8 cellular contexts compared by ENCODE assay signal in genomic region chr2:73970268-73970803, GRCh38. TPM values are rescaled to one million over a fixed set of nuclear protein-coding genes. Genes with fewer than 3 reads are reported as not detected.
DNase-seq lines count a peak whose midpoint lies in the region; ATAC-seq and TF ChIP-seq lines count a peak whose summit lies in the region.

No MANE protein-coding gene starts in this region.

- peak; percentile 37 for ATAC-seq in esophagus mucosa
- no peak for ATAC-seq in GM21423 (IDR thresholded peaks at IDR 0.05; ENCODE audit: unreplicated experiment)
- no peak for ATAC-seq in gastroesophageal sphincter

- no peaks in the 10 kb centered on the region for H3K27me3 ChIP-seq in OCI-LY1 (ENCODE audit: insufficient read depth, low read length)
- no peaks in the 10 kb centered on the region for H3K27me3 ChIP-seq in subcutaneous abdominal adipose tissue (ENCODE audit: control insufficient read depth in 5 of 5, insufficient read depth in 4 of 5, low read length in 5 of 5)
- no peaks in the 10 kb centered on the region for H3K27me3 ChIP-seq in gastroesophageal sphincter

- H3F3A ChIP-seq in OCI-LY1 (ENCODE audit: insufficient read depth, low read length) = no peaks in the 10 kb centered on the region

- H3K9ac ChIP-seq in OCI-LY1 (ENCODE audit: low read length) (no peak overlapping the region), subcutaneous abdominal adipose tissue (ENCODE audit: low read length in 5 of 5) (peak overlapping the region in 1 of 5 donors; percentile 14)

- CTCF ChIA-PET in activated CD4-positive, alpha-beta T cell treated with anti-CD3 and anti-CD28 coated beads, Interleukin-2, amount 10 ng/mL, durations not matched to agents 7 days and 5 days (lab: Charles Lee) = interaction anchor here (0.8 to 1.7 kb wide), 9 partner anchors 10 to 141 kb away, joined by 3 to 8 read pairs (median 3); partner anchors contain the start of gene STAMBP

- H3K4me1 ChIP-seq in OCI-LY1 (ENCODE audit: insufficient read depth, low read length, severe bottlenecking) = peaks cover 31% of the 10 kb centered on the region
- H3K4me1 ChIP-seq in subcutaneous abdominal adipose tissue (ENCODE audit: control insufficient read depth in 5 of 5, insufficient read depth in 5 of 5, low read length in 5 of 5) = peaks cover 11 to 34% (median 27%) of the 10 kb centered on the region in 5 donors
- H3K4me1 ChIP-seq in gastroesophageal sphincter = peaks cover 0 to 21% (median 10%) of the 10 kb centered on the region in 3 donors

- no peak overlapping the region for H2AFZ ChIP-seq in OCI-LY1 (ENCODE audit: low read length)

- no peaks in the 10 kb centered on the region for H3K36me3 Mint-ChIP-seq in activated CD4-positive, alpha-beta T cell treated with anti-CD3 and anti-CD28 coated beads, Interleukin-2, amount 10 ng/mL, durations not matched to agents 7 days and 5 days (ENCODE audit: low read depth)

- no peaks in the 10 kb centered on the region for H3K9me2 ChIP-seq in OCI-LY1 (ENCODE audit: low read depth, low read length)

- H3K4me3 Mint-ChIP-seq in activated CD4-positive, alpha-beta T cell treated with anti-CD3 and anti-CD28 coated beads, Interleukin-2, amount 10 ng/mL, durations not matched to agents 7 days and 5 days = peak overlapping the region; percentile 46

- H3K4me2 ChIP-seq in OCI-LY1 (ENCODE audit: low read length) = peak overlapping the region; percentile 22; the same call in 1 of the 2 replicates

- TF ChIP-seq CTCF in OCI-LY1 (IDR thresholded peaks at IDR 0.05; ENCODE audit: low read length) (no peak), gastroesophageal sphincter (IDR thresholded peaks at IDR 0.05) (no peak)

- TF ChIP-seq POLR2A in gastroesophageal sphincter (IDR thresholded peaks at IDR 0.05) = no peak

- H3K9me3 Mint-ChIP-seq in activated CD4-positive, alpha-beta T cell treated with anti-CD3 and anti-CD28 coated beads, Interleukin-2, amount 10 ng/mL, durations not matched to agents 7 days and 5 days = no peaks in the 10 kb centered on the region

- H3K79me2 ChIP-seq in OCI-LY1 (ENCODE audit: insufficient read depth, low read length) = no peaks in the 10 kb centered on the region

- H3K36me3 ChIP-seq in OCI-LY1 (ENCODE audit: insufficient read depth, low read length) (no peaks in the 10 kb centered on the region), subcutaneous abdominal adipose tissue (ENCODE audit: control insufficient read depth in 5 of 5, insufficient read depth in 5 of 5, low read length in 5 of 5) (no peaks in the 10 kb centered on the region), gastroesophageal sphincter (no peaks in the 10 kb centered on the region)

- no peaks in the 10 kb centered on the region for H3K9me3 ChIP-seq in OCI-LY1 (ENCODE audit: low read length)
- H3K9me3 ChIP-seq in subcutaneous abdominal adipose tissue (ENCODE audit: control insufficient read depth in 5 of 5, low read length in 5 of 5) = no peaks in the 10 kb centered on the region
- H3K9me3 ChIP-seq in gastroesophageal sphincter = no peaks in the 10 kb centered on the region

- POLR2A ChIA-PET in activated CD4-positive, alpha-beta T cell treated with anti-CD3 and anti-CD28 coated beads, Interleukin-2, amount 10 ng/mL, durations not matched to agents 7 days and 5 days (lab: Charles Lee) = no interaction called here

- WGBS in gastroesophageal sphincter (ENCODE audit: low coverage in 1 of 2), 2 donors = 59 to 74% methylated on average over 6 of the region's 6 CpGs

- H3K27me3 Mint-ChIP-seq in activated CD4-positive, alpha-beta T cell treated with anti-CD3 and anti-CD28 coated beads, Interleukin-2, amount 10 ng/mL, durations not matched to agents 7 days and 5 days = no peaks in the 10 kb centered on the region

- TF ChIP-seq EP300 in gastroesophageal sphincter (IDR thresholded peaks at IDR 0.05) = no peak

- H4K20me1 ChIP-seq in OCI-LY1 (ENCODE audit: insufficient read depth, low read length) = no peaks in the 10 kb centered on the region

- H3K4me3 ChIP-seq in OCI-LY1 (ENCODE audit: low read depth, low read length, poor library complexity, severe bottlenecking) (no peak overlapping the region), subcutaneous abdominal adipose tissue (ENCODE audit: low read depth in 1 of 5, low read length in 5 of 5) (peak overlapping the region in 3 of 5 donors; percentile 27 to 32 (median 28)), gastroesophageal sphincter (no peak overlapping the region)

- peaks cover 58% of the 10 kb centered on the region for H3K4me1 Mint-ChIP-seq in activated CD4-positive, alpha-beta T cell treated with anti-CD3 and anti-CD28 coated beads, Interleukin-2, amount 10 ng/mL, durations not matched to agents 7 days and 5 days

- H3K27ac ChIP-seq in OCI-LY1 (ENCODE audit: low read depth, low read length, poor library complexity, severe bottlenecking) = peak overlapping the region; percentile 29
- peak overlapping the region; percentile 50 for H3K27ac ChIP-seq in subcutaneous abdominal adipose tissue (ENCODE audit: low read depth, low read length)
- H3K27ac ChIP-seq in gastroesophageal sphincter = peak overlapping the region in 1 of 4 donors; percentile 49

- DNase-seq in activated CD4-positive, alpha-beta T cell treated with anti-CD3 and anti-CD28 coated beads, Interleukin-2, amount 10 ng/mL, durations not matched to agents 7 days and 5 days = no peak
- no peak for DNase-seq in activated CD4-positive, alpha-beta T cell treated with anti-CD3 and anti-CD28 coated beads for 1 hour
- DNase-seq in cerebellar nuclear complex (lab: John Stamatoyannopoulos, UW) = no peak

- H3K27ac Mint-ChIP-seq in activated CD4-positive, alpha-beta T cell treated with anti-CD3 and anti-CD28 coated beads, Interleukin-2, amount 10 ng/mL, durations not matched to agents 7 days and 5 days = peak overlapping the region; percentile 87

RNA-seq across cellular contexts. Expression of gene TET3, which starts 14.4 kb away (rescaled TPM):
- 10 to 100 TPM; 17.9 to 18.8 TPM for total RNA-seq in activated CD4-positive, alpha-beta T cell treated with anti-CD3 and anti-CD28 coated beads, Interleukin-2, amount 10 ng/mL, durations not matched to agents 7 days and 5 days
- 18.8 TPM for total RNA-seq in esophagus mucosa
- 1 to 10 TPM; 3.3 to 8.9 (median 5.8) TPM for total RNA-seq in gastroesophageal sphincter

RNA-seq across cellular contexts. Expression of gene DGUOK, which starts 43.7 kb away (rescaled TPM):
- 10 to 100 TPM; 64.1 to 72.3 TPM for total RNA-seq in activated CD4-positive, alpha-beta T cell treated with anti-CD3 and anti-CD28 coated beads, Interleukin-2, amount 10 ng/mL, durations not matched to agents 7 days and 5 days
- total RNA-seq in esophagus mucosa (38.3 TPM), gastroesophageal sphincter (10 to 100 TPM; 32.6 to 61.3 (median 38.6) TPM)

Comparison
In these comparisons a context has a peak if more than half of its experiments do, and no peak if none do; other contexts are left out.
1. H3K4me3 ChIP-seq: peak in subcutaneous abdominal adipose tissue (3 of 5); none in OCI-LY1 (single experiment) and gastroesophageal sphincter (0 of 2).